ENCODE assay signal across 9 cellular contexts in genomic region chr10:48307584-48307983, GRCh38. TPM values are rescaled to one million over a fixed set of nuclear protein-coding genes. Genes with fewer than 3 reads are reported as not detected.
A peak's percentile ranks its signal among the peaks of the same experiment; 100 is the strongest.
DNase-seq lines count a peak whose midpoint lies in the region; TF ChIP-seq lines count a peak whose summit lies in the region.
"Had no signal": no experiment of that assay in that cellular context is flagged by ENCODE, and none has a peak within 500 bp of the region (broad histone marks: within the 10 kb centered on the region; RNA-seq: fewer than 3 reads in every experiment).

No MANE protein-coding gene starts in this region.

- H3K27me3 ChIP-seq in PC-9 (ENCODE audit: insufficient read depth, low read depth) (no peaks in the 10 kb centered on the region), prostate gland (replicated peaks; ENCODE audit: insufficient read depth) (no peaks in the 10 kb centered on the region)

- H3K27ac ChIP-seq in PC-9, result no peak overlapping the region
- H3K27ac ChIP-seq in prostate gland, result peak overlapping the region; percentile 95 to 96

- CTCF ChIA-PET in PC-9 (lab: Charles Lee), result interaction anchor here (0.6 kb wide), 1 partner anchor 13 kb away, joined by 4 read pairs; no protein-coding TSS in a partner anchor

- BruUV-seq in PC-9 (replicated peaks; lab: Mats Ljungman, UMichigan), result no TSS peak

- peak overlapping the region; percentile 92 for H3K4me2 ChIP-seq in PC-9

- no peak overlapping the region; the same call in 1 of the 2 replicates for H2AFZ ChIP-seq in PC-9

- DNase-seq in GM12864 (ENCODE audit: low read depth), result no peak
- no peak for DNase-seq in PC-9
- DNase-seq in epithelial cell of proximal tubule (ENCODE audit: low read depth), result no peak
- no peak for DNase-seq in prostate gland (ENCODE audit: low spot score)
- DNase-seq in posterior cingulate gyrus, result no peak
- DNase-seq in UCSD-AML1 (lab: John Stamatoyannopoulos, UW; ENCODE audit: unreplicated experiment), result no peak
- DNase-seq in cerebellar nuclear complex (lab: John Stamatoyannopoulos, UW), result no peak
- no peak for DNase-seq in kidney glomerular epithelial cell (lab: John Stamatoyannopoulos, UW)

- WGBS in prostate gland, result 5% methylated on average over 5 of the region's 5 CpGs

- H3K4me1 ChIP-seq in PC-9 (replicated peaks; ENCODE audit: insufficient read depth) (peaks cover 57% of the 10 kb centered on the region), prostate gland (replicated peaks) (no peaks in the 10 kb centered on the region)

- intact Hi-C loops in PC-9 (cut with micrococcal nuclease; ENCODE audit: unreplicated experiment) (loop anchor here (2.0 to 5.0 kb wide), 3 partner anchors 19 to 349 kb away; no protein-coding TSS in a partner anchor), prostate gland (cut with DNase I) (no loop called here), posterior cingulate gyrus (cut with DNase I) (no loop called here)

- H3K36me3 ChIP-seq in PC-9 (ENCODE audit: low read depth) (no peaks in the 10 kb centered on the region), prostate gland (no peaks in the 10 kb centered on the region)

- no peaks in the 10 kb centered on the region for H3K9me2 ChIP-seq in PC-9 (ENCODE audit: insufficient read depth)

- H3K9me3 ChIP-seq in PC-9 (ENCODE audit: insufficient read depth, low read depth), result no peaks in the 10 kb centered on the region
- no peaks in the 10 kb centered on the region for H3K9me3 ChIP-seq in prostate gland

- peak overlapping the region; percentile 94 for H3K4me3 ChIP-seq in GM12864 (ENCODE audit: low read depth, low read length)
- H3K4me3 ChIP-seq in PC-9, result peak overlapping the region; percentile 85
- peak overlapping the region; percentile 80 for H3K4me3 ChIP-seq in epithelial cell of proximal tubule (ENCODE audit: low read depth, low read length)
- peak overlapping the region; percentile 95 to 98 for H3K4me3 ChIP-seq in prostate gland

- TF ChIP-seq CTCF in GM12864 (IDR thresholded peaks at IDR 0.05; ENCODE audit: low read depth, low read length, missing control alignments) (no peak), PC-9 (conservative IDR thresholded peaks at IDR 0.05) (no peak), epithelial cell of proximal tubule (conservative IDR thresholded peaks at IDR 0.05; ENCODE audit: low read depth, low read length) (no peak), prostate gland (IDR thresholded peaks at IDR 0.05) (no peak)

- POLR2A ChIA-PET in PC-9 (lab: Charles Lee; ENCODE audit: unreplicated experiment), result no interaction called here

- peaks cover 16% of the 10 kb centered on the region; the same call in 1 of the 2 replicates for H4K20me1 ChIP-seq in PC-9 (ENCODE audit: insufficient read depth)

- peaks cover 34% of the 10 kb centered on the region for H3F3A ChIP-seq in PC-9 (ENCODE audit: insufficient read depth, low read depth)

- H3K79me2 ChIP-seq in PC-9 (ENCODE audit: low read depth), result peaks cover 53% of the 10 kb centered on the region

- TF ChIP-seq POLR2A in prostate gland (IDR thresholded peaks at IDR 0.05), result no peak

RNA-seq across cellular contexts. Expression of gene MAPK8, which starts 1.1 kb away (rescaled TPM):
- total RNA-seq in PC-9 (2021), result 67.5 and 72.1 TPM in 2 replicates
- 56.1 and 59.4 TPM in 2 replicates for total RNA-seq in epithelial cell of proximal tubule
- 10 to 100 TPM; 39.3 to 74.4 TPM for total RNA-seq in prostate gland

RNA-seq across cellular contexts. Expression of gene FRMPD2, which starts 33.1 kb away (rescaled TPM):
- 1.6 and 2.4 TPM in 2 replicates for total RNA-seq in PC-9 (2021)
- under 0.01 and 0.22 TPM in 2 replicates for total RNA-seq in epithelial cell of proximal tubule
- 1 to 10 TPM in 1 of 2 donors, under 1 TPM in 1; 0.97 to 3.4 TPM for total RNA-seq in prostate gland
- total RNA-seq: pulmonary artery endothelial cell had no signal
